ENCODE assay signal across 1 cellular context in genomic region chr4:105471566-105472176, GRCh38.
TF ChIP-seq lines count a peak whose summit lies in the region.

No MANE protein-coding gene starts in this region.

TF ChIP-seq in IMR-90, 13 proteins besides CTCF, POLR2A, EP300 and RAD21:
- TF ChIP-seq MAZ (IDR thresholded peaks at IDR 0.05; ENCODE audit: borderline replicate concordance, low read depth, low read length) (no peak), SMC3 (IDR thresholded peaks at IDR 0.05; ENCODE audit: low read depth, low read length) (peak; percentile 71), BHLHE40 (IDR thresholded peaks at IDR 0.05; ENCODE audit: low read depth, low read length) (no peak), NFE2L2 (IDR thresholded peaks at IDR 0.05; ENCODE audit: low read depth, low read length) (no peak)
- TF ChIP-seq, protein P1, sequence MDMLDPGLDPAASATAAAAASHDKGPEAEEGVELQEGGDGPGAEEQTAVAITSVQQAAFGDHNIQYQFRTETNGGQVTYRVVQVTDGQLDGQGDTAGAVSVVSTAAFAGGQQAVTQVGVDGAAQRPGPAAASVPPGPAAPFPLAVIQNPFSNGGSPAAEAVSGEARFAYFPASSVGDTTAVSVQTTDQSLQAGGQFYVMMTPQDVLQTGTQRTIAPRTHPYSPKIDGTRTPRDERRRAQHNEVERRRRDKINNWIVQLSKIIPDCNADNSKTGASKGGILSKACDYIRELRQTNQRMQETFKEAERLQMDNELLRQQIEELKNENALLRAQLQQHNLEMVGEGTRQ (IDR thresholded peaks at IDR 0.05; ENCODE audit: low read depth, low read length), result no peak
